In the genomic region with DNA sequence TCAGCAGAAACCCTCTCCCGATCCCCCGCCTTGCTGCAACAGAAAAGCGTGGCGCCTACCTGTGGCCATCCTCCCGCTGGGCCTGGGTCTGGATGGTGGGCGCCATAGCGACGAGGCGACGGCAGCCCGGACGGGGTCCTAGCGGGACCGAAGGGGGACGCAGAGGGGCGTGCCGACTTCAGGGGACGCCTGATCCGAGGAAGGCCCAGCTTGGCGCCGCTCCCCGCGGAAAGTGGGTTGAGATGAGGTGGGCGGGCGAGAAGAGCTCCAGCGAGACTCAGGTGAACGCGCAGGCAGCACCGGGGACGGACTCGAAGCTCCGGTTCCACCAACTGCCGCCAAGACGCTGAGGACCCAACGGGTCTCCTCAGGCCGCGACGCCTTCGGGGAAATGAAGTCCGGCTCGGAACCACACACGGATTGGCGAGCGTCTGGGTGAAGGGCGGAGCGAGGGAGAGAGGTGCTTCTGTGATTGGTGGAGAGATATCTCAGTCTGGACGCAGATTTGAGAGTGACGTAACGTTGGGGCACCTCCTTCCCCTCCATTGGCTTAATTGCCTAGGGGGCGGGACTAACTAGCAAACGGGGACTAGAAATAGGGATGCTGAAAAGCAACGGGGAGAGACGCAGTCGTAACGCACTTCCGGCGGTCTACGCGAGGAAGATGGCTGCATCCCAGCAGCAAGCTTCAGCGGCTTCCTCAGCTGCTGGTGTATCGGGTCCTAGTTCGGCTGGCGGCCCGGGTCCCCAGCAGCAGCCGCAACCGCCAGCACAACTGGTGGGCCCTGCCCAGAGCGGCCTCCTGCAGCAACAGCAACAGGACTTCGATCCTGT, we compare ENCODE assay signal across 1 cellular context.
A peak's percentile ranks its signal among the peaks of the same experiment; 100 is the strongest.
TF ChIP-seq lines count a peak whose summit lies in the region.

A gene with protein sequence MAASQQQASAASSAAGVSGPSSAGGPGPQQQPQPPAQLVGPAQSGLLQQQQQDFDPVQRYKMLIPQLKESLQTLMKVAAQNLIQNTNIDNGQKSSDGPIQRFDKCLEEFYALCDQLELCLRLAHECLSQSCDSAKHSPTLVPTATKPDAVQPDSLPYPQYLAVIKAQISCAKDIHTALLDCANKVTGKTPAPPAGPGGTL (plus strand): TSS at position 620 of the 834 bp plus-strand sequence. CDS start 45 bp downstream, at position 665.
TSS of gene PAF1 (minus strand) at position 348 of the 834 bp plus-strand sequence. CDS start at position 106, 242 bp downstream.

TF ChIP-seq in HepG2, 621 proteins besides CTCF, POLR2A, EP300 and RAD21 (continued from another document and continues in another):
- TF ChIP-seq, protein P1, sequence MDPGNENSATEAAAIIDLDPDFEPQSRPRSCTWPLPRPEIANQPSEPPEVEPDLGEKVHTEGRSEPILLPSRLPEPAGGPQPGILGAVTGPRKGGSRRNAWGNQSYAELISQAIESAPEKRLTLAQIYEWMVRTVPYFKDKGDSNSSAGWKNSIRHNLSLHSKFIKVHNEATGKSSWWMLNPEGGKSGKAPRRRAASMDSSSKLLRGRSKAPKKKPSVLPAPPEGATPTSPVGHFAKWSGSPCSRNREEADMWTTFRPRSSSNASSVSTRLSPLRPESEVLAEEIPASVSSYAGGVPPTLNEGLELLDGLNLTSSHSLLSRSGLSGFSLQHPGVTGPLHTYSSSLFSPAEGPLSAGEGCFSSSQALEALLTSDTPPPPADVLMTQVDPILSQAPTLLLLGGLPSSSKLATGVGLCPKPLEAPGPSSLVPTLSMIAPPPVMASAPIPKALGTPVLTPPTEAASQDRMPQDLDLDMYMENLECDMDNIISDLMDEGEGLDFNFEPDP (CRISPR knock-in tag; conservative IDR thresholded peaks at IDR 0.05), result no peak
- TF ChIP-seq TMF1 (CRISPR knock-in tag; IDR thresholded peaks at IDR 0.05; ENCODE audit: low read depth), result peak; percentile 28; the same call in 1 of the 2 replicates
- peak; percentile 63 for TF ChIP-seq GLI4 (CRISPR knock-in tag; IDR thresholded peaks at IDR 0.05; ENCODE audit: borderline replicate concordance)
- no peak for TF ChIP-seq PTBP1 (IDR thresholded peaks at IDR 0.05; ENCODE audit: low read depth, low read length, poor library complexity, severe bottlenecking)
- TF ChIP-seq, protein P2, sequence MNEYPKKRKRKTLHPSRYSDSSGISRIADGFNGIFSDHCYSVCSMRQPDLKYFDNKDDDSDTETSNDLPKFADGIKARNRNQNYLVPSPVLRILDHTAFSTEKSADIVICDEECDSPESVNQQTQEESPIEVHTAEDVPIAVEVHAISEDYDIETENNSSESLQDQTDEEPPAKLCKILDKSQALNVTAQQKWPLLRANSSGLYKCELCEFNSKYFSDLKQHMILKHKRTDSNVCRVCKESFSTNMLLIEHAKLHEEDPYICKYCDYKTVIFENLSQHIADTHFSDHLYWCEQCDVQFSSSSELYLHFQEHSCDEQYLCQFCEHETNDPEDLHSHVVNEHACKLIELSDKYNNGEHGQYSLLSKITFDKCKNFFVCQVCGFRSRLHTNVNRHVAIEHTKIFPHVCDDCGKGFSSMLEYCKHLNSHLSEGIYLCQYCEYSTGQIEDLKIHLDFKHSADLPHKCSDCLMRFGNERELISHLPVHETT (CRISPR knock-in tag; conservative IDR thresholded peaks at IDR 0.05), result peak; percentile 65
- TF ChIP-seq ZNF710 (CRISPR knock-in tag; IDR thresholded peaks at IDR 0.05; ENCODE audit: borderline replicate concordance), result no peak
- no peak for TF ChIP-seq ZFP37 (CRISPR knock-in tag; IDR thresholded peaks at IDR 0.05; ENCODE audit: borderline replicate concordance)
- TF ChIP-seq, protein P3, sequence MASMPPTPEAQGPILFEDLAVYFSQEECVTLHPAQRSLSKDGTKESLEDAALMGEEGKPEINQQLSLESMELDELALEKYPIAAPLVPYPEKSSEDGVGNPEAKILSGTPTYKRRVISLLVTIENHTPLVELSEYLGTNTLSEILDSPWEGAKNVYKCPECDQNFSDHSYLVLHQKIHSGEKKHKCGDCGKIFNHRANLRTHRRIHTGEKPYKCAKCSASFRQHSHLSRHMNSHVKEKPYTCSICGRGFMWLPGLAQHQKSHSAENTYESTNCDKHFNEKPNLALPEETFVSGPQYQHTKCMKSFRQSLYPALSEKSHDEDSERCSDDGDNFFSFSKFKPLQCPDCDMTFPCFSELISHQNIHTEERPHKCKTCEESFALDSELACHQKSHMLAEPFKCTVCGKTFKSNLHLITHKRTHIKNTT (CRISPR knock-in tag; IDR thresholded peaks at IDR 0.05), result no peak
- peak in 1 of 2 experiments; percentile 82; a peak in 1 of 4 replicates for TF ChIP-seq KLF16 (CRISPR knock-in tag; IDR thresholded peaks at IDR 0.05)
- TF ChIP-seq ZNF609 (CRISPR knock-in tag; IDR thresholded peaks at IDR 0.05; ENCODE audit: borderline replicate concordance), result peak; percentile 39; the same call in 1 of the 2 replicates
- peak; percentile 9; the same call in 1 of the 2 replicates for TF ChIP-seq SIN3B (IDR thresholded peaks at IDR 0.05; ENCODE audit: low read length)
- TF ChIP-seq, protein P4, sequence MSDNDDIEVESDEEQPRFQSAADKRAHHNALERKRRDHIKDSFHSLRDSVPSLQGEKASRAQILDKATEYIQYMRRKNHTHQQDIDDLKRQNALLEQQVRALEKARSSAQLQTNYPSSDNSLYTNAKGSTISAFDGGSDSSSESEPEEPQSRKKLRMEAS (IDR thresholded peaks at IDR 0.05), result peak; percentile 57
- no peak for TF ChIP-seq ZNF512B (CRISPR knock-in tag; IDR thresholded peaks at IDR 0.05; ENCODE audit: borderline replicate concordance)
- no peak; the same call in 1 of the 2 replicates for TF ChIP-seq ZNF567 (CRISPR knock-in tag; IDR thresholded peaks at IDR 0.05; ENCODE audit: borderline replicate concordance)
- no peak for TF ChIP-seq SETDB1 (CRISPR knock-in tag; IDR thresholded peaks at IDR 0.05; ENCODE audit: borderline replicate concordance)
- TF ChIP-seq SMAD9 (CRISPR knock-in tag; IDR thresholded peaks at IDR 0.05), result no peak
- peak; percentile 66; the same call in 1 of the 2 replicates for TF ChIP-seq MXD4 (CRISPR knock-in tag; IDR thresholded peaks at IDR 0.05)
- peak; percentile 78 for TF ChIP-seq BRD4 (CRISPR knock-in tag; IDR thresholded peaks at IDR 0.05)
- TF ChIP-seq CHCHD3 (CRISPR knock-in tag; IDR thresholded peaks at IDR 0.05), result peak; percentile 54; the same call in 1 of the 2 replicates
- peak; percentile 92 for TF ChIP-seq YY1 (IDR thresholded peaks at IDR 0.05; ENCODE audit: insufficient read depth, insufficient replicate concordance, low read depth, low read length)
- TF ChIP-seq ATF1 (CRISPR knock-in tag; IDR thresholded peaks at IDR 0.05), result peak; percentile 91
- TF ChIP-seq, protein P5, sequence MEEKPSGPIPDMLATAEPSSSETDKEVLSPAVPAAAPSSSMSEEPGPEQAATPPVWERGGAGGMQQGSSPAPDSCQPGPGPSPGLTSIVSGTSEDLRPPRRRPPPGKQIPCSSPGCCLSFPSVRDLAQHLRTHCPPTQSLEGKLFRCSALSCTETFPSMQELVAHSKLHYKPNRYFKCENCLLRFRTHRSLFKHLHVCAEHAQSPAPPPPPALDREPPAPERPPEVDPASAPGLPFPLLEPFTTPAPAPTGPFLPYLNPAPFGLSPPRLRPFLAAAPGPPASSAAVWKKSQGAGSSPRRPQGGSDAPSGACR (CRISPR knock-in tag; IDR thresholded peaks at IDR 0.05), result peak; percentile 51; the same call in 1 of the 2 replicates
- TF ChIP-seq ZNF484 (CRISPR knock-in tag; IDR thresholded peaks at IDR 0.05; ENCODE audit: borderline replicate concordance, low read depth), result 0 out of 2 replicates have a peak, but pooled peaks have one; percentile 58
- TF ChIP-seq ZNF441 (CRISPR knock-in tag; IDR thresholded peaks at IDR 0.05; ENCODE audit: borderline replicate concordance), result peak; percentile 23; the same call in 1 of the 2 replicates
- peak; percentile 76; the same call in 1 of the 2 replicates for TF ChIP-seq TP53 (CRISPR knock-in tag; conservative IDR thresholded peaks at IDR 0.05)
- no peak for TF ChIP-seq PRMT3 (CRISPR knock-in tag; IDR thresholded peaks at IDR 0.05; ENCODE audit: borderline replicate concordance, low read depth)
- peak; percentile 66 for TF ChIP-seq ZNF839 (CRISPR knock-in tag; IDR thresholded peaks at IDR 0.05; ENCODE audit: borderline replicate concordance)
- TF ChIP-seq ZSCAN12 (CRISPR knock-in tag; IDR thresholded peaks at IDR 0.05), result no peak
- TF ChIP-seq MTA1 (CRISPR knock-in tag; IDR thresholded peaks at IDR 0.05; ENCODE audit: borderline replicate concordance), result peak; percentile 90; the same call in 1 of the 2 replicates
- TF ChIP-seq ATM (IDR thresholded peaks at IDR 0.05; ENCODE audit: borderline replicate concordance), result no peak
- TF ChIP-seq, protein P6, sequence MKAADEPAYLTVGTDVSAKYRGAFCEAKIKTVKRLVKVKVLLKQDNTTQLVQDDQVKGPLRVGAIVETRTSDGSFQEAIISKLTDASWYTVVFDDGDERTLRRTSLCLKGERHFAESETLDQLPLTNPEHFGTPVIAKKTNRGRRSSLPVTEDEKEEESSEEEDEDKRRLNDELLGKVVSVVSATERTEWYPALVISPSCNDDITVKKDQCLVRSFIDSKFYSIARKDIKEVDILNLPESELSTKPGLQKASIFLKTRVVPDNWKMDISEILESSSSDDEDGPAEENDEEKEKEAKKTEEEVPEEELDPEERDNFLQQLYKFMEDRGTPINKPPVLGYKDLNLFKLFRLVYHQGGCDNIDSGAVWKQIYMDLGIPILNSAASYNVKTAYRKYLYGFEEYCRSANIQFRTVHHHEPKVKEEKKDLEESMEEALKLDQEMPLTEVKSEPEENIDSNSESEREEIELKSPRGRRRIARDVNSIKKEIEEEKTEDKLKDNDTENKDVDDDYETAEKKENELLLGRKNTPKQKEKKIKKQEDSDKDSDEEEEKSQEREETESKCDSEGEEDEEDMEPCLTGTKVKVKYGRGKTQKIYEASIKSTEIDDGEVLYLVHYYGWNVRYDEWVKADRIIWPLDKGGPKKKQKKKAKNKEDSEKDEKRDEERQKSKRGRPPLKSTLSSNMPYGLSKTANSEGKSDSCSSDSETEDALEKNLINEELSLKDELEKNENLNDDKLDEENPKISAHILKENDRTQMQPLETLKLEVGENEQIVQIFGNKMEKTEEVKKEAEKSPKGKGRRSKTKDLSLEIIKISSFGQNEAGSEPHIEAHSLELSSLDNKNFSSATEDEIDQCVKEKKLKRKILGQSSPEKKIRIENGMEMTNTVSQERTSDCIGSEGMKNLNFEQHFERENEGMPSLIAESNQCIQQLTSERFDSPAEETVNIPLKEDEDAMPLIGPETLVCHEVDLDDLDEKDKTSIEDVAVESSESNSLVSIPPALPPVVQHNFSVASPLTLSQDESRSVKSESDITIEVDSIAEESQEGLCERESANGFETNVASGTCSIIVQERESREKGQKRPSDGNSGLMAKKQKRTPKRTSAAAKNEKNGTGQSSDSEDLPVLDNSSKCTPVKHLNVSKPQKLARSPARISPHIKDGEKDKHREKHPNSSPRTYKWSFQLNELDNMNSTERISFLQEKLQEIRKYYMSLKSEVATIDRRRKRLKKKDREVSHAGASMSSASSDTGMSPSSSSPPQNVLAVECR (CRISPR knock-in tag; IDR thresholded peaks at IDR 0.05; ENCODE audit: borderline replicate concordance), result peak; percentile 91
